In genomic region chr13:28685114-28685513, GRCh38 we compare ENCODE assay signal across 22 cellular contexts. TPM values are rescaled to one million over a fixed set of nuclear protein-coding genes. Genes with fewer than 3 reads are reported as not detected.
DNase-seq lines count a peak whose midpoint lies in the region; ATAC-seq, FAIRE-seq and TF ChIP-seq lines count a peak whose summit lies in the region.
"Had no signal": no experiment of that assay in that cellular context is flagged by ENCODE, and none has a peak within 500 bp of the region (broad histone marks: within the 10 kb centered on the region; RNA-seq: fewer than 3 reads in every experiment).

No MANE protein-coding gene starts in this region.

- peaks cover 0 to 10% of the 10 kb centered on the region in 2 experiments; a peak in 3 of 5 replicates for H3K4me1 ChIP-seq in K562 (replicated peaks in 1 of 2; ENCODE audit: control insufficient read depth in 2 of 2, insufficient read depth in 2 of 2, low read length in 2 of 2)
- H3K4me1 ChIP-seq in HepG2 (ENCODE audit: insufficient read depth, low read length), result no peaks in the 10 kb centered on the region
- no peaks in the 10 kb centered on the region for H3K4me1 ChIP-seq in upper lobe of left lung
- H3K4me1 ChIP-seq: BLaER1, Caco-2 had no signal

- H3K4me3 ChIP-seq in K562 (no peak overlapping the region), HepG2 (replicated peaks in 1 of 3; ENCODE audit: insufficient read depth in 1 of 3, low read depth in 2 of 3, low read length in 3 of 3) (no peak overlapping the region), upper lobe of left lung (no peak overlapping the region)
- H3K4me3 ChIP-seq: BLaER1, GM12878 had no signal

- H3K9me1 ChIP-seq in K562 (ENCODE audit: control insufficient read depth, insufficient read depth, low read length), result no peaks in the 10 kb centered on the region

- in situ Hi-C loops in K562 (cut with MboI) (loop anchor here (10.0 kb wide), 1 partner anchor 110 kb away; no protein-coding TSS in a partner anchor), HepG2 (cut with HindIII; ENCODE audit: extremely low pct_ligation_motif_present, low pct_unique_long_range_greater_than_20kb) (no loop called here)

- H3K4me1 Mint-ChIP-seq in activated T-cell treated with anti-CD3 and anti-CD28 coated beads, Interleukin-2, amount 50 U/mL, for 72 hours (ENCODE audit: low read depth), result no peaks in the 10 kb centered on the region
- no peaks in the 10 kb centered on the region for H3K4me1 Mint-ChIP-seq in activated T-cell treated with anti-CD3 and anti-CD28 coated beads, Interleukin-2, amount 50 U/mL, for 4 hours (ENCODE audit: low read depth)
- H3K4me1 Mint-ChIP-seq: B cell; CD4-positive, CD25-positive, alpha-beta regulatory T cell had no signal

- no peak overlapping the region for H3K4me3 Mint-ChIP-seq in activated T-cell treated with anti-CD3 and anti-CD28 coated beads, Interleukin-2, amount 50 U/mL, for 72 hours
- no peak overlapping the region for H3K4me3 Mint-ChIP-seq in activated T-cell treated with anti-CD3 and anti-CD28 coated beads, Interleukin-2, amount 50 U/mL, for 4 hours
- H3K4me3 Mint-ChIP-seq: B cell; CD4-positive, CD25-positive, alpha-beta regulatory T cell; CD8-positive, alpha-beta T cell had no signal

- peaks cover 7 to 11% of the 10 kb centered on the region in 2 donors for H3K9me3 Mint-ChIP-seq in activated T-cell treated with anti-CD3 and anti-CD28 coated beads, Interleukin-2, amount 50 U/mL, for 72 hours
- H3K9me3 Mint-ChIP-seq in activated T-cell treated with anti-CD3 and anti-CD28 coated beads, Interleukin-2, amount 50 U/mL, for 4 hours, result peaks cover 12% of the 10 kb centered on the region

- no peak for TF ChIP-seq RAD21 in K562 (CRISPR knock-in tag; conservative IDR thresholded peaks at IDR 0.05 in 1 of 2, IDR thresholded peaks at IDR 0.05 in 1 of 2)
- no peak for TF ChIP-seq RAD21 in HepG2 (CRISPR knock-in tag; IDR thresholded peaks at IDR 0.05)

- DNase-seq in activated T-cell treated with anti-CD3 and anti-CD28 coated beads, Interleukin-2, amount 50 U/mL, for 72 hours, result no peak
- no peak for DNase-seq in activated T-cell treated with anti-CD3 and anti-CD28 coated beads, Interleukin-2, amount 50 U/mL, for 4 hours
- DNase-seq in K562 (ENCODE audit: extremely low read depth in 1 of 4, low spot score in 3 of 4) (no peak), HepG2 (ENCODE audit: low spot score) (no peak), upper lobe of left lung (peak in 1 of 2 donors; percentile 69), left lobe of liver (ENCODE audit: low spot score) (no peak), GM19240 (ENCODE audit: insufficient read length, low spot score) (no peak), NOMO-1 treated with DMSO at 0.1 percent for 48 hours (lab: John Stamatoyannopoulos, UW; ENCODE audit: unreplicated experiment) (no peak)
- DNase-seq: Caco-2; CD4-positive, CD25-positive, alpha-beta regulatory T cell; CD8-positive, alpha-beta T cell; DMS79; EL; GDM1; GOT3 had no signal

- intact Hi-C loops in K562 (cut with micrococcal nuclease) (no loop called here), HepG2 (cut with micrococcal nuclease; ENCODE audit: unreplicated experiment) (no loop called here)

- no peaks in the 10 kb centered on the region for H3K79me2 ChIP-seq in K562 (ENCODE audit: control insufficient read depth, insufficient read depth, low read length)
- no peaks in the 10 kb centered on the region for H3K79me2 ChIP-seq in HepG2 (ENCODE audit: insufficient read depth, low read length)

- no peak overlapping the region for H3K27ac ChIP-seq in K562 (ENCODE audit: extremely low read depth, low read depth, low read length)
- H3K27ac ChIP-seq in HepG2 (ENCODE audit: extremely low read length, insufficient read depth, low read length), result no peak overlapping the region
- no peak overlapping the region for H3K27ac ChIP-seq in upper lobe of left lung
- H3K27ac ChIP-seq: 22Rv1, BLaER1, C4-2B had no signal

- no peak overlapping the region for H3K4me2 ChIP-seq in K562 (ENCODE audit: insufficient read depth, low read length)
- no peak overlapping the region for H3K4me2 ChIP-seq in HepG2 (ENCODE audit: low read depth, low read length)
- H3K4me2 ChIP-seq: BLaER1 had no signal

- no peak overlapping the region for H3K27ac Mint-ChIP-seq in activated T-cell treated with anti-CD3 and anti-CD28 coated beads, Interleukin-2, amount 50 U/mL, for 72 hours
- H3K27ac Mint-ChIP-seq: B cell; CD8-positive, alpha-beta T cell had no signal

- H3K9me3 ChIP-seq in K562 (replicated peaks; ENCODE audit: control insufficient read depth, insufficient read depth, low read depth, low read length) (no peaks in the 10 kb centered on the region), HepG2 (ENCODE audit: low read length) (no peaks in the 10 kb centered on the region), upper lobe of left lung (no peaks in the 10 kb centered on the region)
- H3K9me3 ChIP-seq: Caco-2 had no signal

- ATAC-seq in activated T-cell treated with anti-CD3 and anti-CD28 coated beads, Interleukin-2, amount 50 U/mL, for 72 hours (replicated peaks in 1 of 2), result peak; percentile 32
- ATAC-seq in activated T-cell treated with anti-CD3 and anti-CD28 coated beads, Interleukin-2, amount 50 U/mL, for 4 hours, result no peak
- peak; percentile 37; the same call in 1 of the 3 replicates for ATAC-seq in K562
- peak; percentile 58 for ATAC-seq in HepG2
- peak; percentile 26 to 46 for ATAC-seq in upper lobe of left lung (ENCODE audit: low FRiP score in 2 of 2)
- no peak for ATAC-seq in left lobe of liver
- ATAC-seq: CD8-positive, alpha-beta T cell had no signal

- FAIRE-seq in K562 (lab: Jason Lieb, UNC) (no peak), HepG2 (lab: Jason Lieb, UNC) (no peak)
- FAIRE-seq: A204.1, GM12878, GM19239 had no signal

- H3K9ac ChIP-seq in K562 (ENCODE audit: insufficient read depth in 1 of 2, low read depth in 2 of 2, low read length in 2 of 2) (no peak overlapping the region), HepG2 (ENCODE audit: insufficient read depth, low read depth, low read length) (no peak overlapping the region)
- H3K9ac ChIP-seq: BLaER1 had no signal

- no peaks in the 10 kb centered on the region for H3K27me3 Mint-ChIP-seq in activated T-cell treated with anti-CD3 and anti-CD28 coated beads, Interleukin-2, amount 50 U/mL, for 72 hours (ENCODE audit: low read depth)
- no peaks in the 10 kb centered on the region for H3K27me3 Mint-ChIP-seq in activated T-cell treated with anti-CD3 and anti-CD28 coated beads, Interleukin-2, amount 50 U/mL, for 4 hours (ENCODE audit: low read depth)
- H3K27me3 Mint-ChIP-seq: B cell had no signal

- POLR2A ChIA-PET in K562 (lab: Yijun Ruan, JAX) (interaction anchor here (1.0 to 1.6 kb wide), 2 partner anchors 11 to 27 kb away, joined by 3 to 4 read pairs; no protein-coding TSS in a partner anchor), HepG2 (lab: Yijun Ruan, JAX) (no interaction called here)

- H4K20me1 ChIP-seq in K562 (replicated peaks; ENCODE audit: control insufficient read depth, insufficient read depth, low read length) (no peaks in the 10 kb centered on the region), HepG2 (ENCODE audit: insufficient read depth, low read length) (no peaks in the 10 kb centered on the region)
- H4K20me1 ChIP-seq: BLaER1 had no signal

- TF ChIP-seq EP300 in K562 (IDR thresholded peaks at IDR 0.05; ENCODE audit: low read length), result no peak
- no peak for TF ChIP-seq EP300 in HepG2 (IDR thresholded peaks at IDR 0.05; ENCODE audit: low read depth in 2 of 2, low read length in 2 of 2)
- no peak for TF ChIP-seq EP300 in HepG2 (CRISPR knock-in tag; IDR thresholded peaks at IDR 0.05; ENCODE audit: borderline replicate concordance)
- TF ChIP-seq EP300 in upper lobe of left lung (IDR thresholded peaks at IDR 0.05), result no peak

- TF ChIP-seq POLR2A in K562 (conservative IDR thresholded peaks at IDR 0.05), result no peak
- TF ChIP-seq POLR2A in HepG2 (IDR thresholded peaks at IDR 0.05; ENCODE audit: insufficient read depth in 1 of 2, low read depth in 2 of 2, low read length in 2 of 2), result no peak
- no peak for TF ChIP-seq POLR2A in upper lobe of left lung (IDR thresholded peaks at IDR 0.05)

- H3K27me3 ChIP-seq in K562 (ENCODE audit: control insufficient read depth in 2 of 2, insufficient read depth in 2 of 2, low read length in 2 of 2), result no peaks in the 10 kb centered on the region
- no peaks in the 10 kb centered on the region for H3K27me3 ChIP-seq in HepG2 (ENCODE audit: control insufficient read depth in 1 of 2, insufficient read depth in 2 of 2, low read length in 2 of 2)
- no peaks in the 10 kb centered on the region for H3K27me3 ChIP-seq in upper lobe of left lung
- H3K27me3 ChIP-seq: BLaER1 had no signal

- H2AFZ ChIP-seq in K562 (ENCODE audit: low read depth, low read length), result no peak overlapping the region
- no peak overlapping the region for H2AFZ ChIP-seq in HepG2 (ENCODE audit: low read length)

- 34% methylated on average over 7 of the region's 12 CpGs for WGBS in K562 (ENCODE audit: insufficient coverage, low coverage, missing lambda C conversion rate)
- WGBS in HepG2 (ENCODE audit: low lambda C conversion rate), result 94% methylated on average over 3 of the region's 12 CpGs
- WGBS in upper lobe of left lung, 2 donors, result 90 to 100% methylated on average over 4 to 12 of the region's 12 CpGs

- TF ChIP-seq CTCF in K562 (IDR thresholded peaks at IDR 0.05 in 2 of 3, conservative IDR thresholded peaks at IDR 0.05 in 1 of 3; ENCODE audit: insufficient read depth in 2 of 3, low read depth in 1 of 3, low read length in 3 of 3) (no peak), HepG2 (CRISPR knock-in tag; IDR thresholded peaks at IDR 0.05) (no peak), upper lobe of left lung (IDR thresholded peaks at IDR 0.05) (no peak)

- CTCF ChIA-PET in K562 (lab: Yijun Ruan, JAX; ENCODE audit: low intra/inter-chr PET ratio) (no interaction called here), HepG2 (lab: Yijun Ruan, JAX; ENCODE audit: low intra/inter-chr PET ratio, low total read pairs) (no interaction called here)

- BruUV-seq in K562 (replicated peaks; lab: Mats Ljungman, UMichigan) (no TSS peak), HepG2 (replicated peaks; lab: Mats Ljungman, UMichigan) (no TSS peak)

- H3K36me3 ChIP-seq in K562 (ENCODE audit: control insufficient read depth, insufficient read depth, low read length) (no peaks in the 10 kb centered on the region), HepG2 (replicated peaks in 1 of 2; ENCODE audit: control insufficient read depth in 1 of 2, insufficient read depth in 2 of 2, low read length in 2 of 2) (no peaks in the 10 kb centered on the region; a peak in 1 of 5 replicates), upper lobe of left lung (peaks cover 0 to 5% (median under 1%) of the 10 kb centered on the region in 4 donors)

- H3K36me3 Mint-ChIP-seq in activated T-cell treated with anti-CD3 and anti-CD28 coated beads, Interleukin-2, amount 50 U/mL, for 72 hours (ENCODE audit: insufficient read depth in 2 of 2), result peaks cover 0 to 3% of the 10 kb centered on the region in 2 donors
- H3K36me3 Mint-ChIP-seq in activated T-cell treated with anti-CD3 and anti-CD28 coated beads, Interleukin-2, amount 50 U/mL, for 4 hours (ENCODE audit: insufficient read depth), result peaks cover 3% of the 10 kb centered on the region
- H3K36me3 Mint-ChIP-seq: CD4-positive, CD25-positive, alpha-beta regulatory T cell; CD8-positive, alpha-beta T cell had no signal

RNA-seq across cellular contexts. Expression of gene POMP, which starts 26.2 kb away (rescaled TPM):
- 10 to 100 TPM; 70.8 to 73.3 TPM for total RNA-seq in activated T-cell treated with anti-CD3 and anti-CD28 coated beads, Interleukin-2, amount 50 U/mL, for 72 hours
- total RNA-seq in activated T-cell treated with anti-CD3 and anti-CD28 coated beads, Interleukin-2, amount 50 U/mL, for 4 hours, result 100 to 1,000 TPM; 164 to 177 (median 170) TPM
- total RNA-seq in K562 (2011; cell fraction: chromatin; rRNA removed; ENCODE audit: low replicate concordance), result 3.7 and 7.5 TPM in 2 replicates
- total RNA-seq in K562 (2011; cell fraction: nucleolus; rRNA removed), result 5.0 and 5.7 TPM in 2 replicates
- 9.3 and 10.8 TPM in 2 replicates for total RNA-seq in K562 (2011; cell fraction: nucleoplasm; rRNA removed)
- 69.2 and 75.2 TPM in 2 replicates for total RNA-seq in K562 (2014; rRNA removed)
- total RNA-seq in K562 (2014; rRNA removed; fragmentation: Illumina TruSeq; extraction: Trizol), result 143 and 170 TPM in 2 replicates
- 117 and 127 TPM in 2 replicates for total RNA-seq in K562 (2015; rRNA removed; fragmentation: Illumina TruSeq; extraction: Trizol)
- total RNA-seq in K562 (2021), result 116 and 120 TPM in 2 replicates
- 74.5 and 114 TPM in 2 replicates for polyA plus RNA-seq in K562 (2011; rRNA removed)
- polyA plus RNA-seq in K562 (2011; cell fraction: cytosol; rRNA removed), result 13.9 and 38.6 TPM in 2 replicates
- polyA plus RNA-seq in K562 (2011; cell fraction: nucleus; rRNA removed), result 11.1 and 18.2 TPM in 2 replicates
- 122 and 246 TPM in 2 replicates for polyA plus RNA-seq in K562 (2012)
- polyA plus RNA-seq in K562 (2014; fragmentation: Illumina TruSeq; extraction: Trizol), result 117 and 126 TPM in 2 replicates
- 100 to 1,000 TPM; 506 to 647 TPM for polyA plus RNA-seq in K562 (2014; fragmentation: Nextera tagmentation; extraction: Ambion mirVana)
- polyA plus RNA-seq in K562 (2014; rRNA removed), result 118 and 126 TPM in 2 replicates
- 118 and 135 TPM in 2 replicates for polyA minus RNA-seq in K562 (2011; rRNA and poly(A)+ RNA removed)
- 27.0 and 34.8 TPM in 2 replicates for polyA minus RNA-seq in K562 (2011; cell fraction: cytosol; rRNA and poly(A)+ RNA removed)
- 5.5 and 15.0 TPM in 2 replicates for polyA minus RNA-seq in K562 (2011; cell fraction: nucleus; rRNA and poly(A)+ RNA removed)
- 118 and 183 TPM in 2 replicates for total RNA-seq in HepG2 (2016; rRNA removed; fragmentation: Illumina TruSeq; extraction: Trizol)
- total RNA-seq in HepG2 (2016; cell fraction: cytosol; rRNA removed; fragmentation: Illumina TruSeq; extraction: Trizol; ENCODE audit: low read depth), result 37.3 and 37.5 TPM in 2 replicates
- 124 and 193 TPM in 2 replicates for total RNA-seq in HepG2 (2016; cell fraction: insoluble cytoplasmic fraction; rRNA removed; fragmentation: Illumina TruSeq; extraction: Trizol)
- 33.5 and 35.4 TPM in 2 replicates for total RNA-seq in HepG2 (2016; cell fraction: membrane; rRNA removed; fragmentation: Illumina TruSeq; extraction: Trizol)
- 39.2 and 40.4 TPM in 2 replicates for total RNA-seq in HepG2 (2016; cell fraction: nucleus; rRNA removed; fragmentation: Illumina TruSeq; extraction: Trizol)
- 23.2 and 30.6 TPM in 2 replicates for polyA plus RNA-seq in HepG2 (2011; rRNA removed)
- 12.7 and 21.8 TPM in 2 replicates for polyA plus RNA-seq in HepG2 (2011; cell fraction: cytosol; rRNA removed)
- polyA plus RNA-seq in HepG2 (2011; cell fraction: nucleus; rRNA removed), result 3.1 and 5.2 TPM in 2 replicates
- 60.1 and 106 TPM in 2 replicates for polyA plus RNA-seq in HepG2 (2012)
- 38.0 and 44.3 TPM in 2 replicates for polyA plus RNA-seq in HepG2 (2016; cell fraction: cytosol; fragmentation: Illumina TruSeq; extraction: Trizol; ENCODE audit: low read depth)
- polyA plus RNA-seq in HepG2 (2016; cell fraction: insoluble cytoplasmic fraction; fragmentation: Illumina TruSeq; extraction: Trizol; ENCODE audit: low read depth), result 162 and 180 TPM in 2 replicates
- polyA plus RNA-seq in HepG2 (2016; cell fraction: membrane; fragmentation: Illumina TruSeq; extraction: Trizol; ENCODE audit: low read depth), result 27.8 and 29.2 TPM in 2 replicates
- 59.8 and 63.8 TPM in 2 replicates for polyA plus RNA-seq in HepG2 (2016; cell fraction: nucleus; fragmentation: Illumina TruSeq; extraction: Trizol; ENCODE audit: insufficient read depth, low read depth)
- 5.4 and 11.2 TPM in 2 replicates for polyA minus RNA-seq in HepG2 (2011; rRNA and poly(A)+ RNA removed; ENCODE audit: low replicate concordance)
- 16.4 and 16.7 TPM in 2 replicates for polyA minus RNA-seq in HepG2 (2011; cell fraction: cytosol; rRNA and poly(A)+ RNA removed)
- polyA minus RNA-seq in HepG2 (2011; cell fraction: nucleus; rRNA and poly(A)+ RNA removed), result 10.9 and 11.3 TPM in 2 replicates
- 10 to 100 TPM; 11.5 to 59.8 (median 51.4) TPM for total RNA-seq in upper lobe of left lung
- total RNA-seq in left lobe of liver, result 28.9 TPM

RNA-seq across cellular contexts. Expression of gene SLC46A3, which starts 33.7 kb away (rescaled TPM):
- 1 to 10 TPM; 7.2 to 7.3 TPM for total RNA-seq in activated T-cell treated with anti-CD3 and anti-CD28 coated beads, Interleukin-2, amount 50 U/mL, for 72 hours
- total RNA-seq in activated T-cell treated with anti-CD3 and anti-CD28 coated beads, Interleukin-2, amount 50 U/mL, for 4 hours, result 1 to 10 TPM; 3.3 to 3.5 (median 3.5) TPM
- total RNA-seq in K562 (2011; cell fraction: chromatin; rRNA removed; ENCODE audit: low replicate concordance), result 0.97 and 2.0 TPM in 2 replicates
- total RNA-seq in K562 (2011; cell fraction: nucleolus; rRNA removed), result 0.50 and 1.2 TPM in 2 replicates
- 1.5 and 2.1 TPM in 2 replicates for total RNA-seq in K562 (2011; cell fraction: nucleoplasm; rRNA removed)
- total RNA-seq in K562 (2014; rRNA removed) (0.54 and 0.61 TPM in 2 replicates), K562 (2014; rRNA removed; fragmentation: Illumina TruSeq; extraction: Trizol) (0.51 and 0.54 TPM in 2 replicates), K562 (2015; rRNA removed; fragmentation: Illumina TruSeq; extraction: Trizol) (0.38 and 0.43 TPM in 2 replicates), K562 (2021) (0.54 and 0.66 TPM in 2 replicates), HepG2 (2016; rRNA removed; fragmentation: Illumina TruSeq; extraction: Trizol) (not detected in 2 replicates), upper lobe of left lung (10 to 100 TPM in 5 of 6 donors, 1 to 10 TPM in 1; 5.8 to 25.0 (median 14.6) TPM), left lobe of liver (39.2 TPM)
- polyA plus RNA-seq in K562 (2011; rRNA removed) (1.2 and 2.6 TPM in 2 replicates), K562 (2014; fragmentation: Illumina TruSeq; extraction: Trizol) (0.32 and 0.58 TPM in 2 replicates), K562 (2014; fragmentation: Nextera tagmentation; extraction: Ambion mirVana) (under 1 TPM; 0.14 to 0.20 TPM), K562 (2014; rRNA removed) (0.37 and 0.73 TPM in 2 replicates), HepG2 (2011; rRNA removed) (not detected in 2 replicates)
- polyA plus RNA-seq in K562 (2011; cell fraction: cytosol; rRNA removed), result 0.54 and 1.6 TPM in 2 replicates
- polyA plus RNA-seq in K562 (2011; cell fraction: nucleus; rRNA removed), result 1.5 and 4.8 TPM in 2 replicates
- 0.66 and 1.3 TPM in 2 replicates for polyA plus RNA-seq in K562 (2012)
- polyA minus RNA-seq in K562 (2011; rRNA and poly(A)+ RNA removed), result 1.4 and 1.6 TPM in 2 replicates
- 0.86 TPM in 1 of 2 replicates, not detected in the other for polyA minus RNA-seq in K562 (2011; cell fraction: cytosol; rRNA and poly(A)+ RNA removed)
- 0.54 and 2.3 TPM in 2 replicates for polyA minus RNA-seq in K562 (2011; cell fraction: nucleus; rRNA and poly(A)+ RNA removed)
- not detected in 2 replicates for total RNA-seq in HepG2 (2016; cell fraction: cytosol; rRNA removed; fragmentation: Illumina TruSeq; extraction: Trizol; ENCODE audit: low read depth)
- not detected in 2 replicates for total RNA-seq in HepG2 (2016; cell fraction: insoluble cytoplasmic fraction; rRNA removed; fragmentation: Illumina TruSeq; extraction: Trizol)
- total RNA-seq in HepG2 (2016; cell fraction: membrane; rRNA removed; fragmentation: Illumina TruSeq; extraction: Trizol), result not detected in 2 replicates
- not detected in 2 replicates for total RNA-seq in HepG2 (2016; cell fraction: nucleus; rRNA removed; fragmentation: Illumina TruSeq; extraction: Trizol)
- polyA plus RNA-seq in HepG2 (2011; cell fraction: cytosol; rRNA removed), result not detected in 2 replicates
- not detected in 2 replicates for polyA plus RNA-seq in HepG2 (2011; cell fraction: nucleus; rRNA removed)
- not detected in 2 replicates for polyA plus RNA-seq in HepG2 (2012)
- polyA plus RNA-seq in HepG2 (2016; cell fraction: cytosol; fragmentation: Illumina TruSeq; extraction: Trizol; ENCODE audit: low read depth), result not detected in 2 replicates
- not detected in 2 replicates for polyA plus RNA-seq in HepG2 (2016; cell fraction: insoluble cytoplasmic fraction; fragmentation: Illumina TruSeq; extraction: Trizol; ENCODE audit: low read depth)
- not detected in 2 replicates for polyA plus RNA-seq in HepG2 (2016; cell fraction: membrane; fragmentation: Illumina TruSeq; extraction: Trizol; ENCODE audit: low read depth)
- polyA plus RNA-seq in HepG2 (2016; cell fraction: nucleus; fragmentation: Illumina TruSeq; extraction: Trizol; ENCODE audit: insufficient read depth, low read depth), result not detected in 2 replicates
- not detected in 2 replicates for polyA minus RNA-seq in HepG2 (2011; rRNA and poly(A)+ RNA removed; ENCODE audit: low replicate concordance)
- polyA minus RNA-seq in HepG2 (2011; cell fraction: cytosol; rRNA and poly(A)+ RNA removed), result not detected in 2 replicates
- polyA minus RNA-seq in HepG2 (2011; cell fraction: nucleus; rRNA and poly(A)+ RNA removed), result not detected in 2 replicates

Comparison
In these comparisons a context has a peak if more than half of its experiments do, and no peak if none do; other contexts are left out.
1. ATAC-seq: peak in activated T-cell treated with anti-CD3 and anti-CD28 coated beads, Interleukin-2, amount 50 U/mL, for 72 hours (2 of 2), K562 (single experiment), HepG2 (single experiment) and upper lobe of left lung (2 of 2); none in activated T-cell treated with anti-CD3 and anti-CD28 coated beads, Interleukin-2, amount 50 U/mL, for 4 hours (0 of 2) and left lobe of liver (single experiment).